In the genomic region with DNA sequence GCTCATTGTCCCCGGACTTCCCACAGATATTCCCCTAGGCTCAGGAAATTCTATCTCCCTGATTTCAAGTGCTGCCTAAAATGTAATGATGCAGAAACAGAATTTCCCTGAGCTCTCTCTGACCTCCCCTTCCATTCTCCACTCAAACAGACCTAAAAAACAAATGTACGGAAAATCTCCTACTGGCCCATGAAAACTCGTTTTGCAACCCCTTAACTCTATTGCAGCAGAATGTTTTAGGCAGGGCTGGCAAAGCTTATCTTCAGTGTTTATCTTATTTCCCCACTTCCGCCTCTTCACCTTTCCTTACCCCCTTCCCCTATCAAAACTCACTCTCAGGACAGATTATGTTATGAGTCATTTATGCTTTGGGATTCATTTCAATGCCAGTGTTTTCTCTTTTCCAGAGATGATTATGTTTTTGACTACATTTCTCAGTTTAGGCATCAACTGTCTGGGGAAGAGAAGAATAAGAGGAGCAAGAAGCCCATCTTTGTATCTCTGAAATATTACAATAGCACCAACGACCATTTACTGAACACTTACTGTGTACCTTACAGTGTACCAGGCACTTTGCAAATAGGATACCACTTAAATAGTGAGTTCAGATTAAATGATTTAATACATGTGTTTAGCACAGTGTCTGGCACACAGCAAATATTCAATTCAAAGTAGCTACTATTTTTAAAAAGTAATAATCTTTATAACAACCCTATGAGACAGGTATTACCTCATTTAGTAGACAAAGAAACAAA, we compare ENCODE assay signal across 1 cellular context.
TF ChIP-seq lines count a peak whose summit lies in the region.

No MANE protein-coding gene starts in this region.

TF ChIP-seq in K562, 482 proteins besides CTCF, POLR2A, EP300 and RAD21 (continued from another document and continues in another):
- TF ChIP-seq, protein P1, sequence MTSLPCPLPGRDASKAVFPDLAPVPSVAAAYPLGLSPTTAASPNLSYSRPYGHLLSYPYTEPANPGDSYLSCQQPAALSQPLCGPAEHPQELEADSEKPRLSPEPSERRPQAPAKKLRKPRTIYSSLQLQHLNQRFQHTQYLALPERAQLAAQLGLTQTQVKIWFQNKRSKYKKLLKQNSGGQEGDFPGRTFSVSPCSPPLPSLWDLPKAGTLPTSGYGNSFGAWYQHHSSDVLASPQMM (CRISPR knock-in tag; IDR thresholded peaks at IDR 0.05), result no peak
- TF ChIP-seq ADNP (tag; IDR thresholded peaks at IDR 0.05) (no peak), RBM22 (IDR thresholded peaks at IDR 0.05; ENCODE audit: low read depth, low read length, poor library complexity, severe bottlenecking) (no peak), CBFA2T3 (IDR thresholded peaks at IDR 0.05) (peak; percentile 65), MTA1 (IDR thresholded peaks at IDR 0.05; ENCODE audit: borderline replicate concordance) (peak; percentile 76; the same call in 1 of the 2 replicates), CBX3 (IDR thresholded peaks at IDR 0.05; ENCODE audit: borderline replicate concordance in 1 of 2, low read length in 2 of 2) (no peak), MECOM (CRISPR knock-in tag; IDR thresholded peaks at IDR 0.05) (0 out of 2 replicates have a peak, but pooled peaks have one; percentile 30), SP1 (CRISPR knock-in tag; IDR thresholded peaks at IDR 0.05) (no peak), HDAC1 (IDR thresholded peaks at IDR 0.05) (0 out of 4 replicates have a peak, but pooled peaks of 1 of the 2 experiments have one; percentile 33), LEF1 (IDR thresholded peaks at IDR 0.05) (peak; percentile 40; the same call in 1 of the 2 replicates), SAFB (IDR thresholded peaks at IDR 0.05; ENCODE audit: borderline replicate concordance, low read depth, low read length) (no peak), MED1 (CRISPR knock-in tag; IDR thresholded peaks at IDR 0.05; ENCODE audit: borderline replicate concordance) (no peak), MAZ (CRISPR knock-in tag; conservative IDR thresholded peaks at IDR 0.05 in 1 of 2, IDR thresholded peaks at IDR 0.05 in 1 of 2) (no peak), ARNT (IDR thresholded peaks at IDR 0.05) (no peak), IFI16 (CRISPR knock-in tag; IDR thresholded peaks at IDR 0.05) (no peak), ZNF436 (CRISPR knock-in tag; IDR thresholded peaks at IDR 0.05) (no peak), ZNF146 (CRISPR knock-in tag; IDR thresholded peaks at IDR 0.05; ENCODE audit: unreplicated experiment) (no peak), YY1 (IDR thresholded peaks at IDR 0.05; ENCODE audit: borderline replicate concordance in 1 of 3, control insufficient read depth in 1 of 3, extremely low read depth in 1 of 3, insufficient read depth in 3 of 3, insufficient read length in 1 of 3, insufficient replicate concordance in 2 of 3, low read depth in 1 of 3, low read length in 2 of 3) (no peak), ELF1 (tag; IDR thresholded peaks at IDR 0.05) (peak; percentile 43; the same call in 1 of the 2 replicates), ARID2 (IDR thresholded peaks at IDR 0.05) (0 out of 2 replicates have a peak, but pooled peaks have one; percentile 22), SMARCE1 (IDR thresholded peaks at IDR 0.05) (peak; percentile 83)
- TF ChIP-seq, protein P2, sequence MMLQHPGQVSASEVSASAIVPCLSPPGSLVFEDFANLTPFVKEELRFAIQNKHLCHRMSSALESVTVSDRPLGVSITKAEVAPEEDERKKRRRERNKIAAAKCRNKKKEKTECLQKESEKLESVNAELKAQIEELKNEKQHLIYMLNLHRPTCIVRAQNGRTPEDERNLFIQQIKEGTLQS (IDR thresholded peaks at IDR 0.05), result peak; percentile 74; the same call in 1 of the 2 replicates
- TF ChIP-seq, protein P2 (CRISPR knock-in tag; conservative IDR thresholded peaks at IDR 0.05), result no peak
- TF ChIP-seq, protein P3, sequence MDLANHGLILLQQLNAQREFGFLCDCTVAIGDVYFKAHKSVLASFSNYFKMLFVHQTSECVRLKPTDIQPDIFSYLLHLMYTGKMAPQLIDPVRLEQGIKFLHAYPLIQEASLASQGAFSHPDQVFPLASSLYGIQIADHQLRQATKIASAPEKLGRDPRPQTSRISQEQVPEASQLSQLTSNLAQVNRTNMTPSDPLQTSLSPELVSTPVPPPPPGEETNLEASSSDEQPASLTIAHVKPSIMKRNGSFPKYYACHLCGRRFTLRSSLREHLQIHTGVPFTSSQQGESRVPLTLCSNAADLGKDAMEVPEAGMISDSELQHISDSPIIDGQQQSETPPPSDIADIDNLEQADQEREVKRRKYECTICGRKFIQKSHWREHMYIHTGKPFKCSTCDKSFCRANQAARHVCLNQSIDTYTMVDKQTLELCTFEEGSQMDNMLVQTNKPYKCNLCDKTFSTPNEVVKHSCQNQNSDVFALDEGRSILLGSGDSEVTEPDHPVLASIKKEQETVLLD (IDR thresholded peaks at IDR 0.05), result no peak; the same call in 1 of the 2 replicates
- TF ChIP-seq, protein P4, sequence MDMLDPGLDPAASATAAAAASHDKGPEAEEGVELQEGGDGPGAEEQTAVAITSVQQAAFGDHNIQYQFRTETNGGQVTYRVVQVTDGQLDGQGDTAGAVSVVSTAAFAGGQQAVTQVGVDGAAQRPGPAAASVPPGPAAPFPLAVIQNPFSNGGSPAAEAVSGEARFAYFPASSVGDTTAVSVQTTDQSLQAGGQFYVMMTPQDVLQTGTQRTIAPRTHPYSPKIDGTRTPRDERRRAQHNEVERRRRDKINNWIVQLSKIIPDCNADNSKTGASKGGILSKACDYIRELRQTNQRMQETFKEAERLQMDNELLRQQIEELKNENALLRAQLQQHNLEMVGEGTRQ (CRISPR knock-in tag; IDR thresholded peaks at IDR 0.05), result no peak
- TF ChIP-seq, protein P5, sequence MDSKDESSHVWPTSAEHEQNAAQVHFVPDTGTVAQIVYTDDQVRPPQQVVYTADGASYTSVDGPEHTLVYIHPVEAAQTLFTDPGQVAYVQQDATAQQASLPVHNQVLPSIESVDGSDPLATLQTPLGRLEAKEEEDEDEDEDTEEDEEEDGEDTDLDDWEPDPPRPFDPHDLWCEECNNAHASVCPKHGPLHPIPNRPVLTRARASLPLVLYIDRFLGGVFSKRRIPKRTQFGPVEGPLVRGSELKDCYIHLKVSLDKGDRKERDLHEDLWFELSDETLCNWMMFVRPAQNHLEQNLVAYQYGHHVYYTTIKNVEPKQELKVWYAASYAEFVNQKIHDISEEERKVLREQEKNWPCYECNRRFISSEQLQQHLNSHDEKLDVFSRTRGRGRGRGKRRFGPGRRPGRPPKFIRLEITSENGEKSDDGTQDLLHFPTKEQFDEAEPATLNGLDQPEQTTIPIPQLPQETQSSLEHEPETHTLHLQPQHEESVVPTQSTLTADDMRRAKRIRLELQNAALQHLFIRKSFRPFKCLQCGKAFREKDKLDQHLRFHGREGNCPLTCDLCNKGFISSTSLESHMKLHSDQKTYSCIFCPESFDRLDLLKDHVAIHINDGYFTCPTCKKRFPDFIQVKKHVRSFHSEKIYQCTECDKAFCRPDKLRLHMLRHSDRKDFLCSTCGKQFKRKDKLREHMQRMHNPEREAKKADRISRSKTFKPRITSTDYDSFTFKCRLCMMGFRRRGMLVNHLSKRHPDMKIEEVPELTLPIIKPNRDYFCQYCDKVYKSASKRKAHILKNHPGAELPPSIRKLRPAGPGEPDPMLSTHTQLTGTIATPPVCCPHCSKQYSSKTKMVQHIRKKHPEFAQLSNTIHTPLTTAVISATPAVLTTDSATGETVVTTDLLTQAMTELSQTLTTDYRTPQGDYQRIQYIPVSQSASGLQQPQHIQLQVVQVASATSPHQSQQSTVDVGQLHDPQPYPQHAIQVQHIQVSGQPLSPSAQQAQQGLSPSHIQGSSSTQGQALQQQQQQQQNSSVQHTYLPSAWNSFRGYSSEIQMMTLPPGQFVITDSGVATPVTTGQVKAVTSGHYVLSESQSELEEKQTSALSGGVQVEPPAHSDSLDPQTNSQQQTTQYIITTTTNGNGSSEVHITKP (IDR thresholded peaks at IDR 0.05; ENCODE audit: partially characterized antibody), result no peak
- TF ChIP-seq, protein P6, sequence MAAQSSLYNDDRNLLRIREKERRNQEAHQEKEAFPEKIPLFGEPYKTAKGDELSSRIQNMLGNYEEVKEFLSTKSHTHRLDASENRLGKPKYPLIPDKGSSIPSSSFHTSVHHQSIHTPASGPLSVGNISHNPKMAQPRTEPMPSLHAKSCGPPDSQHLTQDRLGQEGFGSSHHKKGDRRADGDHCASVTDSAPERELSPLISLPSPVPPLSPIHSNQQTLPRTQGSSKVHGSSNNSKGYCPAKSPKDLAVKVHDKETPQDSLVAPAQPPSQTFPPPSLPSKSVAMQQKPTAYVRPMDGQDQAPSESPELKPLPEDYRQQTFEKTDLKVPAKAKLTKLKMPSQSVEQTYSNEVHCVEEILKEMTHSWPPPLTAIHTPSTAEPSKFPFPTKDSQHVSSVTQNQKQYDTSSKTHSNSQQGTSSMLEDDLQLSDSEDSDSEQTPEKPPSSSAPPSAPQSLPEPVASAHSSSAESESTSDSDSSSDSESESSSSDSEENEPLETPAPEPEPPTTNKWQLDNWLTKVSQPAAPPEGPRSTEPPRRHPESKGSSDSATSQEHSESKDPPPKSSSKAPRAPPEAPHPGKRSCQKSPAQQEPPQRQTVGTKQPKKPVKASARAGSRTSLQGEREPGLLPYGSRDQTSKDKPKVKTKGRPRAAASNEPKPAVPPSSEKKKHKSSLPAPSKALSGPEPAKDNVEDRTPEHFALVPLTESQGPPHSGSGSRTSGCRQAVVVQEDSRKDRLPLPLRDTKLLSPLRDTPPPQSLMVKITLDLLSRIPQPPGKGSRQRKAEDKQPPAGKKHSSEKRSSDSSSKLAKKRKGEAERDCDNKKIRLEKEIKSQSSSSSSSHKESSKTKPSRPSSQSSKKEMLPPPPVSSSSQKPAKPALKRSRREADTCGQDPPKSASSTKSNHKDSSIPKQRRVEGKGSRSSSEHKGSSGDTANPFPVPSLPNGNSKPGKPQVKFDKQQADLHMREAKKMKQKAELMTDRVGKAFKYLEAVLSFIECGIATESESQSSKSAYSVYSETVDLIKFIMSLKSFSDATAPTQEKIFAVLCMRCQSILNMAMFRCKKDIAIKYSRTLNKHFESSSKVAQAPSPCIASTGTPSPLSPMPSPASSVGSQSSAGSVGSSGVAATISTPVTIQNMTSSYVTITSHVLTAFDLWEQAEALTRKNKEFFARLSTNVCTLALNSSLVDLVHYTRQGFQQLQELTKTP (IDR thresholded peaks at IDR 0.05; ENCODE audit: low read depth in 1 of 2, partially characterized antibody in 2 of 2), result peak; percentile 32 to 40
- TF ChIP-seq, protein P7, sequence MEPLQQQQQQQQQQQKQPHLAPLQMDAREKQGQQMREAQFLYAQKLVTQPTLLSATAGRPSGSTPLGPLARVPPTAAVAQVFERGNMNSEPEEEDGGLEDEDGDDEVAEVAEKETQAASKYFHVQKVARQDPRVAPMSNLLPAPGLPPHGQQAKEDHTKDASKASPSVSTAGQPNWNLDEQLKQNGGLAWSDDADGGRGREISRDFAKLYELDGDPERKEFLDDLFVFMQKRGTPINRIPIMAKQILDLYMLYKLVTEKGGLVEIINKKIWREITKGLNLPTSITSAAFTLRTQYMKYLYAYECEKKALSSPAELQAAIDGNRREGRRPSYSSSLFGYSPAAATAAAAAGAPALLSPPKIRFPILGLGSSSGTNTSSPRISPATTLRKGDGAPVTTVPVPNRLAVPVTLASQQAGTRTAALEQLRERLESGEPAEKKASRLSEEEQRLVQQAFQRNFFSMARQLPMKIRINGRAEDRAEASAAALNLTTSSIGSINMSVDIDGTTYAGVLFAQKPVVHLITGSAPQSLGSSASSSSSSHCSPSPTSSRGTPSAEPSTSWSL (CRISPR knock-in tag; IDR thresholded peaks at IDR 0.05; ENCODE audit: borderline replicate concordance), result no peak
- TF ChIP-seq, protein P8, sequence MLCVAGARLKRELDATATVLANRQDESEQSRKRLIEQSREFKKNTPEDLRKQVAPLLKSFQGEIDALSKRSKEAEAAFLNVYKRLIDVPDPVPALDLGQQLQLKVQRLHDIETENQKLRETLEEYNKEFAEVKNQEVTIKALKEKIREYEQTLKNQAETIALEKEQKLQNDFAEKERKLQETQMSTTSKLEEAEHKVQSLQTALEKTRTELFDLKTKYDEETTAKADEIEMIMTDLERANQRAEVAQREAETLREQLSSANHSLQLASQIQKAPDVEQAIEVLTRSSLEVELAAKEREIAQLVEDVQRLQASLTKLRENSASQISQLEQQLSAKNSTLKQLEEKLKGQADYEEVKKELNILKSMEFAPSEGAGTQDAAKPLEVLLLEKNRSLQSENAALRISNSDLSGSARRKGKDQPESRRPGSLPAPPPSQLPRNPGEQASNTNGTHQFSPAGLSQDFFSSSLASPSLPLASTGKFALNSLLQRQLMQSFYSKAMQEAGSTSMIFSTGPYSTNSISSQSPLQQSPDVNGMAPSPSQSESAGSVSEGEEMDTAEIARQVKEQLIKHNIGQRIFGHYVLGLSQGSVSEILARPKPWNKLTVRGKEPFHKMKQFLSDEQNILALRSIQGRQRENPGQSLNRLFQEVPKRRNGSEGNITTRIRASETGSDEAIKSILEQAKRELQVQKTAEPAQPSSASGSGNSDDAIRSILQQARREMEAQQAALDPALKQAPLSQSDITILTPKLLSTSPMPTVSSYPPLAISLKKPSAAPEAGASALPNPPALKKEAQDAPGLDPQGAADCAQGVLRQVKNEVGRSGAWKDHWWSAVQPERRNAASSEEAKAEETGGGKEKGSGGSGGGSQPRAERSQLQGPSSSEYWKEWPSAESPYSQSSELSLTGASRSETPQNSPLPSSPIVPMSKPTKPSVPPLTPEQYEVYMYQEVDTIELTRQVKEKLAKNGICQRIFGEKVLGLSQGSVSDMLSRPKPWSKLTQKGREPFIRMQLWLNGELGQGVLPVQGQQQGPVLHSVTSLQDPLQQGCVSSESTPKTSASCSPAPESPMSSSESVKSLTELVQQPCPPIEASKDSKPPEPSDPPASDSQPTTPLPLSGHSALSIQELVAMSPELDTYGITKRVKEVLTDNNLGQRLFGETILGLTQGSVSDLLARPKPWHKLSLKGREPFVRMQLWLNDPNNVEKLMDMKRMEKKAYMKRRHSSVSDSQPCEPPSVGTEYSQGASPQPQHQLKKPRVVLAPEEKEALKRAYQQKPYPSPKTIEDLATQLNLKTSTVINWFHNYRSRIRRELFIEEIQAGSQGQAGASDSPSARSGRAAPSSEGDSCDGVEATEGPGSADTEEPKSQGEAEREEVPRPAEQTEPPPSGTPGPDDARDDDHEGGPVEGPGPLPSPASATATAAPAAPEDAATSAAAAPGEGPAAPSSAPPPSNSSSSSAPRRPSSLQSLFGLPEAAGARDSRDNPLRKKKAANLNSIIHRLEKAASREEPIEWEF (CRISPR knock-in tag; IDR thresholded peaks at IDR 0.05), result no peak
